ENCODE assay signal across 21 cellular contexts in genomic region chr1:17970757-17971156, GRCh38.
"Had no signal": no experiment of that assay in that cellular context is flagged by ENCODE, and none has a peak within 500 bp of the region (broad histone marks: within the 10 kb centered on the region; RNA-seq: fewer than 3 reads in every experiment).

No MANE protein-coding gene starts in this region.

- H3K4me1 Mint-ChIP-seq: nephron progenitor cell had no signal

- H3K27ac Mint-ChIP-seq: naive thymus-derived CD4-positive, alpha-beta T cell; nephron progenitor cell had no signal

- H3K36me3 ChIP-seq: heart left ventricle, spleen, stomach, thoracic aorta, transverse colon had no signal

- H3K4me3 ChIP-seq: heart left ventricle, lung, psoas muscle, spleen, stomach, thoracic aorta, transverse colon had no signal

- H3K36me3 Mint-ChIP-seq: naive thymus-derived CD4-positive, alpha-beta T cell had no signal

- H3K4me3 Mint-ChIP-seq: naive thymus-derived CD4-positive, alpha-beta T cell; nephron progenitor cell had no signal

- H3K9me3 ChIP-seq: heart left ventricle, psoas muscle, spleen, stomach, thoracic aorta, transverse colon had no signal

- H3K9me3 Mint-ChIP-seq: nephron progenitor cell had no signal

- DNase-seq: effector CD4-positive, alpha-beta T cell; foreskin melanocyte; heart left ventricle; hippocampal formation; left colon; left ventricle myocardium superior; mesendoderm; naive thymus-derived CD4-positive, alpha-beta T cell; nephron progenitor cell; psoas muscle; spleen; stimulated activated CD4-positive, alpha-beta T cell treated with anti-CD3 and anti-CD28 coated beads, Interleukin-15, amount 100 ng/mL, for 24 hours; stimulated activated CD4-positive, alpha-beta T cell treated with anti-CD3 and anti-CD28 coated beads, Interleukin-1b, Interleukin-23, amount 100 ng/mL, for 48 hours; stimulated activated CD4-positive, alpha-beta T cell treated with anti-CD3 and anti-CD28 coated beads, Interleukin-4, amount 100 ng/mL, for 24 hours; stimulated activated naive CD4-positive, alpha-beta T cell; stomach; substantia nigra; transverse colon had no signal

- ATAC-seq: heart left ventricle; left colon; left ventricle myocardium superior; naive thymus-derived CD4-positive, alpha-beta T cell; psoas muscle; sciatic nerve had no signal

- H3K27ac ChIP-seq: heart left ventricle, psoas muscle, spleen, stomach, thoracic aorta, transverse colon had no signal
